8 cellular contexts compared by ENCODE assay signal in genomic region chr6:152952866-152953509, GRCh38. TPM values are rescaled to one million over a fixed set of nuclear protein-coding genes. Genes with fewer than 3 reads are reported as not detected.
DNase-seq lines count a peak whose midpoint lies in the region; ATAC-seq and TF ChIP-seq lines count a peak whose summit lies in the region.

No MANE protein-coding gene starts in this region.

- H2AFZ ChIP-seq in MM.1S (ENCODE audit: low read length) = no peak overlapping the region

- H3F3A ChIP-seq in MM.1S (ENCODE audit: insufficient read depth, low read length) = no peaks in the 10 kb centered on the region

- CTCF ChIA-PET in activated naive CD4-positive, alpha-beta T cell treated with anti-CD3 and anti-CD28 coated beads for 36 hours (lab: Charles Lee) = interaction anchor here (0.6 to 2.5 kb wide), 5 partner anchors 72 to 1528 kb away, joined by 3 to 15 read pairs (median 6); no protein-coding TSS in a partner anchor

- DNase-seq in NCI-H2107 treated with DMSO at 0.1 percent for 48 hours (lab: John Stamatoyannopoulos, UW; ENCODE audit: unreplicated experiment) (peak; percentile 19), NCI-H2107 (lab: John Stamatoyannopoulos, UW) (no peak), MM.1S (peak; percentile 18), mesothelial cell of epicardium (ENCODE audit: low spot score in 2 of 2, unreplicated experiment in 2 of 2) (no peak)
- DNase-seq in activated naive CD4-positive, alpha-beta T cell treated with anti-CD3 and anti-CD28 coated beads for 36 hours = no peak

- no peak overlapping the region for H3K4me2 ChIP-seq in MM.1S (ENCODE audit: low read depth, low read length)

- no peak overlapping the region for H3K4me3 ChIP-seq in MM.1S (ENCODE audit: low read length)

- H3K27me3 Mint-ChIP-seq in brain (no peaks in the 10 kb centered on the region), mesothelial cell of epicardium (ENCODE audit: low read depth) (peaks cover 2% of the 10 kb centered on the region)
- peaks cover 14% of the 10 kb centered on the region for H3K27me3 Mint-ChIP-seq in activated naive CD4-positive, alpha-beta T cell treated with anti-CD3 and anti-CD28 coated beads for 36 hours (ENCODE audit: low read depth)

- H3K27ac Mint-ChIP-seq in brain (no peak overlapping the region), mesothelial cell of epicardium (no peak overlapping the region)
- no peak overlapping the region for H3K27ac Mint-ChIP-seq in activated naive CD4-positive, alpha-beta T cell treated with anti-CD3 and anti-CD28 coated beads for 36 hours

- no peak overlapping the region for H3K27ac ChIP-seq in MM.1S (ENCODE audit: low read length)

- H3K36me3 ChIP-seq in MM.1S (replicated peaks; ENCODE audit: insufficient read depth, low read length) = no peaks in the 10 kb centered on the region

- H3K36me3 Mint-ChIP-seq in brain = no peaks in the 10 kb centered on the region
- H3K36me3 Mint-ChIP-seq in mesothelial cell of epicardium = no peaks in the 10 kb centered on the region
- no peaks in the 10 kb centered on the region for H3K36me3 Mint-ChIP-seq in activated naive CD4-positive, alpha-beta T cell treated with anti-CD3 and anti-CD28 coated beads for 36 hours (ENCODE audit: low read depth)

- intact Hi-C loops in activated naive CD4-positive, alpha-beta T cell treated with anti-CD3 and anti-CD28 coated beads for 36 hours (cut with micrococcal nuclease) = loop anchor here (10.0 kb wide), 1 partner anchor 362 kb away; no protein-coding TSS in a partner anchor

- no peaks in the 10 kb centered on the region for H4K20me1 ChIP-seq in MM.1S (ENCODE audit: insufficient read depth, low read length)

- TF ChIP-seq CTCF in MM.1S (IDR thresholded peaks at IDR 0.05; ENCODE audit: low read length) = peak; percentile 44
- TF ChIP-seq CTCF in brain (conservative IDR thresholded peaks at IDR 0.05) = peak; percentile 58 to 74
- peak; percentile 55 for TF ChIP-seq CTCF in mesothelial cell of epicardium (IDR thresholded peaks at IDR 0.05; ENCODE audit: unreplicated experiment)

- H3K4me1 Mint-ChIP-seq in brain (peaks cover 10% of the 10 kb centered on the region), mesothelial cell of epicardium (no peaks in the 10 kb centered on the region)
- peaks cover 4% of the 10 kb centered on the region for H3K4me1 Mint-ChIP-seq in activated naive CD4-positive, alpha-beta T cell treated with anti-CD3 and anti-CD28 coated beads for 36 hours (ENCODE audit: low read depth)

- H3K9ac ChIP-seq in MM.1S (ENCODE audit: low read length) = no peak overlapping the region

- no peaks in the 10 kb centered on the region for H3K27me3 ChIP-seq in MM.1S (replicated peaks; ENCODE audit: insufficient read depth, low read length)

- H3K9me3 ChIP-seq in MM.1S (replicated peaks; ENCODE audit: insufficient read depth, low read length) = no peaks in the 10 kb centered on the region

- H3K79me2 ChIP-seq in MM.1S (ENCODE audit: low read length) = no peaks in the 10 kb centered on the region

- no peaks in the 10 kb centered on the region for H3K9me2 ChIP-seq in MM.1S (replicated peaks; ENCODE audit: insufficient read depth, low read length)

- ATAC-seq in GM18870 (IDR thresholded peaks at IDR 0.05; ENCODE audit: unreplicated experiment) = no peak
- ATAC-seq in HG02571 (IDR thresholded peaks at IDR 0.05; ENCODE audit: unreplicated experiment) = no peak

- H3K4me3 Mint-ChIP-seq in brain (no peak overlapping the region), mesothelial cell of epicardium (no peak overlapping the region)
- no peak overlapping the region for H3K4me3 Mint-ChIP-seq in activated naive CD4-positive, alpha-beta T cell treated with anti-CD3 and anti-CD28 coated beads for 36 hours

- H3K4me1 ChIP-seq in MM.1S (ENCODE audit: low read length) = no peaks in the 10 kb centered on the region

- H3K9me3 Mint-ChIP-seq in brain = peaks cover 0 to 3% (median 0%) of the 10 kb centered on the region in 5 experiments
- H3K9me3 Mint-ChIP-seq in mesothelial cell of epicardium = peaks cover 4% of the 10 kb centered on the region
- no peaks in the 10 kb centered on the region for H3K9me3 Mint-ChIP-seq in activated naive CD4-positive, alpha-beta T cell treated with anti-CD3 and anti-CD28 coated beads for 36 hours

RNA-seq across cellular contexts. Expression of gene FBXO5, which starts 29.9 kb away (rescaled TPM):
- polyA plus RNA-seq in brain (ENCODE audit: insufficient read depth, low read depth, low replicate concordance) = 16.7 TPM
- 16.6 to 17.7 TPM (median 17.1 TPM) in 3 replicates for total RNA-seq in mesothelial cell of epicardium
- total RNA-seq in activated naive CD4-positive, alpha-beta T cell treated with anti-CD3 and anti-CD28 coated beads for 36 hours = 10 to 100 TPM; 61.4 to 62.3 TPM

RNA-seq across cellular contexts. Expression of gene MTRF1L, which starts 49.5 kb away (rescaled TPM):
- 11.7 TPM for polyA plus RNA-seq in brain (ENCODE audit: insufficient read depth, low read depth, low replicate concordance)
- total RNA-seq in mesothelial cell of epicardium = 14.8 to 17.0 TPM (median 16.5 TPM) in 3 replicates
- total RNA-seq in activated naive CD4-positive, alpha-beta T cell treated with anti-CD3 and anti-CD28 coated beads for 36 hours = 10 to 100 TPM; 11.6 to 12.0 TPM

Comparison
In these comparisons a context has a peak if more than half of its experiments do, and no peak if none do; other contexts are left out.
1. DNase-seq: peak in NCI-H2107 treated with DMSO at 0.1 percent for 48 hours (single experiment) and MM.1S (single experiment); none in NCI-H2107 (single experiment), mesothelial cell of epicardium (0 of 2) and activated naive CD4-positive, alpha-beta T cell treated with anti-CD3 and anti-CD28 coated beads for 36 hours (single experiment).
2. Peak in every context shown above with its lines, with median percentiles within 50 percentile points of each other: CTCF ChIP-seq.